Comparison of ENCODE assay signal across 16 cellular contexts in genomic region chr3:99896482-99896881, GRCh38.
A peak's percentile ranks its signal among the peaks of the same experiment; 100 is the strongest.
DNase-seq lines count a peak whose midpoint lies in the region; ATAC-seq and TF ChIP-seq lines count a peak whose summit lies in the region.
"Had no signal": no experiment of that assay in that cellular context is flagged by ENCODE, and none has a peak within 500 bp of the region (broad histone marks: within the 10 kb centered on the region; RNA-seq: fewer than 3 reads in every experiment).

No MANE protein-coding gene starts in this region.

- peak overlapping the region; percentile 44 for H3K4me2 ChIP-seq in SK-N-SH

- intact Hi-C loops in testis (cut with DNase I; ENCODE audit: low total_unique reads): no loop called here

- no peak for TF ChIP-seq RAD21 in SK-N-SH (IDR thresholded peaks at IDR 0.05; ENCODE audit: low read length)

- CTCF ChIA-PET in SK-N-SH (lab: Yijun Ruan, JAX): no interaction called here

- H3K4me3 Mint-ChIP-seq in endodermal cell: no peak overlapping the region

- H3K4me3 ChIP-seq in SK-N-SH (ENCODE audit: low read depth in 2 of 2, low read length in 1 of 2) (no peak overlapping the region), endodermal cell (ENCODE audit: low read length) (no peak overlapping the region), skeletal muscle tissue (ENCODE audit: low read length in 3 of 3) (no peak overlapping the region), BE2C (ENCODE audit: low read depth, low read length) (no peak overlapping the region), testis (no peak overlapping the region)
- H3K4me3 ChIP-seq: gastrocnemius medialis had no signal

- WGBS in SK-N-SH (ENCODE audit: low lambda C conversion rate): 67% methylated on average over 3 of the region's 3 CpGs
- 80 to 100% methylated on average over 1 to 3 of the region's 3 CpGs for WGBS in endodermal cell (ENCODE audit: insufficient coverage in 1 of 2, insufficient read length in 1 of 2), 2 experiments
- WGBS in testis, 2 donors: 78 to 92% methylated on average over 3 of the region's 3 CpGs

- no peaks in the 10 kb centered on the region for H3K9me2 ChIP-seq in SK-N-SH

- H3K27ac ChIP-seq in SK-N-SH (ENCODE audit: low read depth in 2 of 2, low read length in 1 of 2): peak overlapping the region; percentile 69 to 98
- peak overlapping the region; percentile 26 for H3K27ac ChIP-seq in endodermal cell (ENCODE audit: low read depth, low read length)
- peak overlapping the region; percentile 22 for H3K27ac ChIP-seq in skeletal muscle tissue (ENCODE audit: low read depth, low read length)
- H3K27ac ChIP-seq in testis: no peak overlapping the region

- ATAC-seq in SK-N-SH treated with all-trans-retinoic acid at 6 μM for 48 hours: no peak
- ATAC-seq: gastrocnemius medialis had no signal

- H3K9ac ChIP-seq in SK-N-SH (peak overlapping the region; percentile 75), endodermal cell (ENCODE audit: extremely low read depth, low read length, poor library complexity, severe bottlenecking) (no peak overlapping the region), skeletal muscle tissue (ENCODE audit: low read depth in 1 of 3, low read length in 3 of 3) (no peak overlapping the region)

- POLR2A ChIA-PET in SK-N-SH (lab: Yijun Ruan, JAX): no interaction called here

- TF ChIP-seq EP300 in SK-N-SH (IDR thresholded peaks at IDR 0.05; ENCODE audit: borderline replicate concordance in 1 of 2, low read depth in 1 of 2, low read length in 1 of 2): no peak

- no peak for DNase-seq in SK-N-SH
- DNase-seq in NCI-H146 treated with DMSO at 0.1 percent for 48 hours (lab: John Stamatoyannopoulos, UW; ENCODE audit: unreplicated experiment): peak; percentile 38
- DNase-seq in endodermal cell: no peak
- DNase-seq in BE2C: no peak
- DNase-seq in testis: no peak
- DNase-seq in globus pallidus (ENCODE audit: low spot score): no peak
- DNase-seq: activated CD4-positive, CD25-positive, alpha-beta regulatory T cell treated with anti-CD3 and anti-CD28 coated beads, Interleukin-2, amount 50 U/mL, for 72 hours; gastrocnemius medialis; H7; midbrain; NCI-H187; right cardiac atrium; SHP77 treated with DMSO at 0.1 percent for 48 hours had no signal

- H3K36me3 Mint-ChIP-seq in endodermal cell (ENCODE audit: low read depth): no peaks in the 10 kb centered on the region

- H3K4me1 ChIP-seq in SK-N-SH (ENCODE audit: control insufficient read depth in 1 of 2, insufficient read depth in 2 of 2, low read depth in 1 of 2, low read length in 1 of 2): peaks cover 9 to 25% of the 10 kb centered on the region in 2 experiments
- H3K4me1 ChIP-seq in endodermal cell (ENCODE audit: control insufficient read depth, insufficient read depth, low read length): no peaks in the 10 kb centered on the region
- H3K4me1 ChIP-seq in skeletal muscle tissue (ENCODE audit: control insufficient read depth in 3 of 3, insufficient read depth in 3 of 3, low read length in 3 of 3): peaks cover 0 to 7% (median 3%) of the 10 kb centered on the region in 3 donors
- peaks cover 19% of the 10 kb centered on the region for H3K4me1 ChIP-seq in BE2C
- H3K4me1 ChIP-seq in testis: peaks cover 7% of the 10 kb centered on the region

- H3F3A ChIP-seq in SK-N-SH (replicated peaks; ENCODE audit: insufficient read depth): peaks cover 28% of the 10 kb centered on the region

- TF ChIP-seq CTCF in SK-N-SH (IDR thresholded peaks at IDR 0.05): no peak
- no peak for TF ChIP-seq CTCF in endodermal cell (conservative IDR thresholded peaks at IDR 0.05)
- TF ChIP-seq CTCF in BE2C (IDR thresholded peaks at IDR 0.05; ENCODE audit: low read depth, low read length): no peak
- no peak for TF ChIP-seq CTCF in testis (IDR thresholded peaks at IDR 0.05)

- H4K20me1 ChIP-seq in SK-N-SH (ENCODE audit: insufficient read depth): no peaks in the 10 kb centered on the region

- H3K27me3 Mint-ChIP-seq in endodermal cell (ENCODE audit: insufficient read depth): no peaks in the 10 kb centered on the region

- peaks cover 14% of the 10 kb centered on the region for H3K79me2 ChIP-seq in SK-N-SH (ENCODE audit: insufficient read depth)

- H3K9me3 Mint-ChIP-seq in endodermal cell: no peaks in the 10 kb centered on the region
- H3K9me3 Mint-ChIP-seq: activated T-helper 2 cell treated with anti-CD3 and anti-CD28 coated beads, Interferon-gamma antibody, Interleukin-2, Interleukin-4, amounts not matched to agents 10 μg/mL and 5 μg/mL and 100 μg/mL, durations not matched to agents 14 hours and 24 hours and 36 hours had no signal

- TF ChIP-seq POLR2A in testis (IDR thresholded peaks at IDR 0.05): no peak

- H3K27me3 ChIP-seq in SK-N-SH (ENCODE audit: insufficient read depth) (no peaks in the 10 kb centered on the region), endodermal cell (ENCODE audit: control insufficient read depth, insufficient read depth, low read length, poor library complexity, severe bottlenecking) (no peaks in the 10 kb centered on the region), skeletal muscle tissue (ENCODE audit: control insufficient read depth in 3 of 3, insufficient read depth in 3 of 3, low read length in 3 of 3) (no peaks in the 10 kb centered on the region), BE2C (no peaks in the 10 kb centered on the region; the same call in 1 of the 2 replicates), testis (no peaks in the 10 kb centered on the region)
- H3K27me3 ChIP-seq: gastrocnemius medialis had no signal

- no peaks in the 10 kb centered on the region for H3K36me3 ChIP-seq in SK-N-SH (replicated peaks in 1 of 2; ENCODE audit: control insufficient read depth in 1 of 2, insufficient read depth in 2 of 2, low read length in 1 of 2)
- no peaks in the 10 kb centered on the region for H3K36me3 ChIP-seq in endodermal cell (ENCODE audit: control insufficient read depth, insufficient read depth, low read length)
- H3K36me3 ChIP-seq in skeletal muscle tissue (ENCODE audit: control insufficient read depth in 3 of 3, insufficient read depth in 3 of 3, low read length in 3 of 3): no peaks in the 10 kb centered on the region
- no peaks in the 10 kb centered on the region for H3K36me3 ChIP-seq in BE2C
- H3K36me3 ChIP-seq in testis (ENCODE audit: low read depth, missing control alignments): no peaks in the 10 kb centered on the region
- H3K36me3 ChIP-seq: gastrocnemius medialis had no signal

- peak overlapping the region; percentile 72 for H3K27ac Mint-ChIP-seq in endodermal cell
- H3K27ac Mint-ChIP-seq: activated T-helper 2 cell treated with anti-CD3 and anti-CD28 coated beads, Interferon-gamma antibody, Interleukin-2, Interleukin-4, amounts not matched to agents 10 μg/mL and 5 μg/mL and 100 μg/mL, durations not matched to agents 14 hours and 24 hours and 36 hours had no signal

- H3K4me1 Mint-ChIP-seq in endodermal cell: peaks cover 21% of the 10 kb centered on the region

- H2AFZ ChIP-seq in SK-N-SH (ENCODE audit: low read depth): peak overlapping the region; percentile 67; the same call in 1 of the 2 replicates

- H3K9me3 ChIP-seq in SK-N-SH (no peaks in the 10 kb centered on the region), endodermal cell (ENCODE audit: control insufficient read depth, low read length) (no peaks in the 10 kb centered on the region), skeletal muscle tissue (ENCODE audit: control insufficient read depth in 3 of 3, low read length in 3 of 3) (no peaks in the 10 kb centered on the region), BE2C (no peaks in the 10 kb centered on the region), testis (no peaks in the 10 kb centered on the region)
- H3K9me3 ChIP-seq: gastrocnemius medialis had no signal

TF ChIP-seq in SK-N-SH, 30 proteins besides CTCF, POLR2A, EP300 and RAD21 (continues in another document):
- TF ChIP-seq MAX (IDR thresholded peaks at IDR 0.05; ENCODE audit: low read depth) (no peak), YY1 (IDR thresholded peaks at IDR 0.05; ENCODE audit: low read depth) (no peak), PBX3 (IDR thresholded peaks at IDR 0.05) (no peak), GATA2 (CRISPR knock-in tag; IDR thresholded peaks at IDR 0.05) (no peak), FOSL2 (IDR thresholded peaks at IDR 0.05; ENCODE audit: borderline replicate concordance, low read depth) (no peak), FOXM1 (IDR thresholded peaks at IDR 0.05; ENCODE audit: low read depth) (no peak), TAF1 (IDR thresholded peaks at IDR 0.05; ENCODE audit: borderline replicate concordance, low read depth, low read length) (no peak)

TF ChIP-seq in SK-N-SH treated with all-trans-retinoic acid at 6 μM for 48 hours, 23 proteins besides CTCF, POLR2A, EP300 and RAD21 (continues in another document):
- no peak for TF ChIP-seq ESRRG (CRISPR knock-in tag; IDR thresholded peaks at IDR 0.05)
- TF ChIP-seq CSRNP3 (CRISPR knock-in tag; IDR thresholded peaks at IDR 0.05): no peak
- no peak for TF ChIP-seq SNAI2 (CRISPR knock-in tag; IDR thresholded peaks at IDR 0.05)
- no peak for TF ChIP-seq TCF4 (CRISPR knock-in tag; IDR thresholded peaks at IDR 0.05; ENCODE audit: borderline replicate concordance)
- no peak for TF ChIP-seq ARNTL (CRISPR knock-in tag; IDR thresholded peaks at IDR 0.05; ENCODE audit: borderline replicate concordance, low read depth)
- TF ChIP-seq GLIS3 (CRISPR knock-in tag; IDR thresholded peaks at IDR 0.05): no peak
- TF ChIP-seq CREB5 (CRISPR knock-in tag; IDR thresholded peaks at IDR 0.05; ENCODE audit: low read depth): no peak
- TF ChIP-seq ZFP30 (CRISPR knock-in tag; IDR thresholded peaks at IDR 0.05): no peak
- no peak for TF ChIP-seq ZNF70 (CRISPR knock-in tag; IDR thresholded peaks at IDR 0.05)

Comparison
In these comparisons a context has a peak if more than half of its experiments do, and no peak if none do; other contexts are left out.
1. H3K27ac ChIP-seq: peak in SK-N-SH (2 of 2), endodermal cell (single experiment) and skeletal muscle tissue (single experiment); none in testis (0 of 2).